In the genomic region with DNA sequence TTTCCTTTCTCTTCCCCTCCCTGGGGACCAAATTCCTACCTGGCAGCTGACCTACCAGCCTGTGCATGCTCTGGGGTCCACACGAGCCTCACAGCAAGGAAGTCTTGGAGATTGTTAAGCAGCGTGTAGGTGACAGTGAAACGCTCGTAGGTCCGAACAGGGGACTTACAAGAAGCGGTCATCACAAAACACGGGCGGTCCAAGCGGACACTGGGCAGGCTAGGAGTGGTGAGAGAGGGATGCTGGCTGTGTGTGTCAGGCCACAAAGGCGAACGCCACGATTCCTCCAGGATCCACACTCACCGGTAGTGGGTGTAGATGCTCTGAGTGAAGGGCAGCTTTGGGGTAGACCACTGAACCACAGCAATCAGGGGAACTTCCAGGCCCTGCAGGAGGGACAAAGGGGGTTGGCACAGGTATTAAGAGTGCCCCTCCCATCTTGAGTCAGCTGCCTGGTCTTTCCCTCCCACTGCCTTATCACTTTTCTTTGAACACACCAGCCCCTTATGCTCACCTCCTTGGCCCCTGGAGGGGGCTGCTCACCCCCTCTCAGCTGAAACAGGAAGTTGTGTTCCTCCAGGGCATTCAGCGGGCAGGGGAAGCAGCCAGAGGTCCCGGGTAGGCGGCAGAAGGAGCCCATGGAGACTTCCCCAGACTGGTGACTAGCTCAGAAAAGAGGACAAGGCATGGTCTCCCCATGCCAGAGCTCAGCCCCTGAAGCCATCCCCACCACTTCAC, we compare ENCODE assay signal across 11 cellular contexts. TPM values are rescaled to one million over a fixed set of nuclear protein-coding genes. Genes with fewer than 3 reads are reported as not detected.
A peak's percentile ranks its signal among the peaks of the same experiment; 100 is the strongest.
DNase-seq lines count a peak whose midpoint lies in the region; ATAC-seq, FAIRE-seq and TF ChIP-seq lines count a peak whose summit lies in the region.
"Had no signal": no experiment of that assay in that cellular context is flagged by ENCODE, and none has a peak within 500 bp of the region (broad histone marks: within the 10 kb centered on the region; RNA-seq: fewer than 3 reads in every experiment).

No MANE protein-coding gene starts in this region.

- H3K79me2 ChIP-seq in endothelial cell of umbilical vein (ENCODE audit: control insufficient read depth, insufficient read depth, low read length) = no peaks in the 10 kb centered on the region

- H3K4me3 Mint-ChIP-seq in activated CD4-positive, alpha-beta T cell treated with anti-CD3 and anti-CD28 coated beads, Interleukin-2, amount 10 ng/mL, durations not matched to agents 24 days and 14 days = peak overlapping the region; percentile 79
- peak overlapping the region; percentile 85 for H3K4me3 Mint-ChIP-seq in stimulated activated memory B cell treated with anti-CD40 and anti-IgM and Interleukin-4, amounts not matched to agents 10 μg/mL and 1 μg/mL and 100 μg/mL, for 72 hours

- H3K4me1 Mint-ChIP-seq in activated CD4-positive, alpha-beta T cell treated with anti-CD3 and anti-CD28 coated beads, Interleukin-2, amount 10 ng/mL, durations not matched to agents 24 days and 14 days = peaks cover 37% of the 10 kb centered on the region
- H3K4me1 Mint-ChIP-seq in stimulated activated memory B cell treated with anti-CD40 and anti-IgM and Interleukin-4, amounts not matched to agents 10 μg/mL and 1 μg/mL and 100 μg/mL, for 72 hours = peaks cover 54% of the 10 kb centered on the region

- no TSS peak for BruUV-seq in endothelial cell of umbilical vein (replicated peaks; lab: Mats Ljungman, UMichigan)

- FAIRE-seq in endothelial cell of umbilical vein (lab: Jason Lieb, UNC) = no peak
- FAIRE-seq: frontal cortex had no signal

- POLR2A ChIA-PET in endothelial cell of umbilical vein (lab: Charles Lee) = no interaction called here

- H3K27me3 ChIP-seq in SJSA1 (replicated peaks) (no peaks in the 10 kb centered on the region), endothelial cell of umbilical vein (ENCODE audit: control insufficient read depth in 2 of 2, insufficient read depth in 2 of 2, low read length in 2 of 2) (no peaks in the 10 kb centered on the region)

- H4K20me1 ChIP-seq in endothelial cell of umbilical vein (replicated peaks; ENCODE audit: control insufficient read depth, extremely low read depth, insufficient read depth, low read length) = no peaks in the 10 kb centered on the region

- H3K4me3 ChIP-seq in SJSA1 (peak overlapping the region; percentile 1; the same call in 1 of the 2 replicates), endothelial cell of umbilical vein (replicated peaks in 1 of 3; ENCODE audit: insufficient read depth in 1 of 3, low read depth in 1 of 3, low read length in 3 of 3) (no peak overlapping the region)

- peak overlapping the region; percentile 73 for H3K27ac Mint-ChIP-seq in activated CD4-positive, alpha-beta T cell treated with anti-CD3 and anti-CD28 coated beads, Interleukin-2, amount 10 ng/mL, durations not matched to agents 24 days and 14 days
- peak overlapping the region; percentile 82 for H3K27ac Mint-ChIP-seq in stimulated activated memory B cell treated with anti-CD40 and anti-IgM and Interleukin-4, amounts not matched to agents 10 μg/mL and 1 μg/mL and 100 μg/mL, for 72 hours

- dilution Hi-C loops in endothelial cell of umbilical vein (cut with MboI; ENCODE audit: extremely low pct_ligation_motif_present, low sequenced_read_pairs) = no loop called here

- peaks cover 12% of the 10 kb centered on the region for H3K4me1 ChIP-seq in SJSA1 (replicated peaks)
- peaks cover 14% of the 10 kb centered on the region for H3K4me1 ChIP-seq in endothelial cell of umbilical vein (ENCODE audit: control insufficient read depth, extremely low read depth, insufficient read depth, low read length)

- no peaks in the 10 kb centered on the region for H3K9me1 ChIP-seq in endothelial cell of umbilical vein (replicated peaks; ENCODE audit: control insufficient read depth, extremely low read depth, insufficient read depth, low read length)

- peak; percentile 25 for ATAC-seq in stimulated activated memory B cell treated with anti-CD40 and anti-IgM and Interleukin-4, amounts not matched to agents 10 μg/mL and 1 μg/mL and 100 μg/mL, for 72 hours
- no peak for ATAC-seq in GM21381 (IDR thresholded peaks at IDR 0.05; ENCODE audit: unreplicated experiment)

- H2AFZ ChIP-seq in endothelial cell of umbilical vein (ENCODE audit: low read depth, low read length) = no peak overlapping the region

- H3K27me3 Mint-ChIP-seq in activated CD4-positive, alpha-beta T cell treated with anti-CD3 and anti-CD28 coated beads, Interleukin-2, amount 10 ng/mL, durations not matched to agents 24 days and 14 days = no peaks in the 10 kb centered on the region
- H3K27me3 Mint-ChIP-seq in stimulated activated memory B cell treated with anti-CD40 and anti-IgM and Interleukin-4, amounts not matched to agents 10 μg/mL and 1 μg/mL and 100 μg/mL, for 72 hours = no peaks in the 10 kb centered on the region

- no peak for TF ChIP-seq POLR2A in endothelial cell of umbilical vein (IDR thresholded peaks at IDR 0.05; ENCODE audit: low read depth, low read length)

- peaks cover 41% of the 10 kb centered on the region for H3K36me3 Mint-ChIP-seq in activated CD4-positive, alpha-beta T cell treated with anti-CD3 and anti-CD28 coated beads, Interleukin-2, amount 10 ng/mL, durations not matched to agents 24 days and 14 days (ENCODE audit: low read depth)
- peaks cover 21% of the 10 kb centered on the region for H3K36me3 Mint-ChIP-seq in stimulated activated memory B cell treated with anti-CD40 and anti-IgM and Interleukin-4, amounts not matched to agents 10 μg/mL and 1 μg/mL and 100 μg/mL, for 72 hours

- CTCF ChIA-PET in endothelial cell of umbilical vein (lab: Charles Lee) = interaction anchor here (1.0 to 3.0 kb wide), 6 partner anchors 8 to 26 kb away, joined by 3 to 10 read pairs (median 6); a partner anchor contains a TSS

- H3K4me2 ChIP-seq in endothelial cell of umbilical vein (ENCODE audit: insufficient read depth, low read length) = no peak overlapping the region

- H3K36me3 ChIP-seq in SJSA1 (peaks cover 62% of the 10 kb centered on the region), endothelial cell of umbilical vein (ENCODE audit: control insufficient read depth in 2 of 2, extremely low read depth in 1 of 2, insufficient read depth in 2 of 2, low read length in 2 of 2) (peaks cover 0 to 17% of the 10 kb centered on the region in 2 experiments)

- H3K9me3 ChIP-seq in SJSA1 (replicated peaks) (no peaks in the 10 kb centered on the region), endothelial cell of umbilical vein (replicated peaks; ENCODE audit: control insufficient read depth, insufficient read depth, low read length) (no peaks in the 10 kb centered on the region)

- no peak overlapping the region for H3K9ac ChIP-seq in endothelial cell of umbilical vein (replicated peaks; ENCODE audit: extremely low read depth, insufficient read depth, low read length)

- H3K9me3 Mint-ChIP-seq in activated CD4-positive, alpha-beta T cell treated with anti-CD3 and anti-CD28 coated beads, Interleukin-2, amount 10 ng/mL, durations not matched to agents 24 days and 14 days = no peaks in the 10 kb centered on the region
- H3K9me3 Mint-ChIP-seq in stimulated activated memory B cell treated with anti-CD40 and anti-IgM and Interleukin-4, amounts not matched to agents 10 μg/mL and 1 μg/mL and 100 μg/mL, for 72 hours = no peaks in the 10 kb centered on the region

- TF ChIP-seq CTCF in endothelial cell of umbilical vein (IDR thresholded peaks at IDR 0.05; ENCODE audit: extremely low read depth in 1 of 2, insufficient read depth in 1 of 2, low read depth in 1 of 2, low read length in 2 of 2) = no peak

- H3K27ac ChIP-seq in SJSA1 (no peak overlapping the region), endothelial cell of umbilical vein (ENCODE audit: insufficient read depth, low read depth, low read length) (no peak overlapping the region)

- no peak for DNase-seq in activated CD4-positive, alpha-beta T cell treated with anti-CD3 and anti-CD28 coated beads, Interleukin-2, amount 10 ng/mL, durations not matched to agents 24 days and 14 days
- no peak for DNase-seq in activated CD4-positive, alpha-beta T cell treated with anti-CD3 and anti-CD28 coated beads for 48 hours
- DNase-seq in SJSA1 (ENCODE audit: low read depth in 1 of 2, low spot score in 2 of 2) (no peak), endothelial cell of umbilical vein (ENCODE audit: low read depth, low spot score) (no peak), NCI-H2029 treated with DMSO at 0.1 percent for 48 hours (lab: John Stamatoyannopoulos, UW) (no peak), DMS53 (lab: John Stamatoyannopoulos, UW) (no peak)
- DNase-seq: activated CD4-positive, alpha-beta T cell treated with anti-CD3 and anti-CD28 coated beads, Interleukin-2, amount 50 U/mL, for 48 hours; NCI-H1092 had no signal

- intact Hi-C loops in activated CD4-positive, alpha-beta T cell treated with anti-CD3 and anti-CD28 coated beads, Interleukin-2, amount 10 ng/mL, durations not matched to agents 24 days and 14 days (cut with micrococcal nuclease) = no loop called here
- intact Hi-C loops in endothelial cell of umbilical vein (cut with micrococcal nuclease) = no loop called here

RNA-seq across cellular contexts. Expression of a gene that starts 2.0 kb away (rescaled TPM):
- 31.7 and 39.2 TPM in 2 replicates for total RNA-seq in activated CD4-positive, alpha-beta T cell treated with anti-CD3 and anti-CD28 coated beads, Interleukin-2, amount 10 ng/mL, durations not matched to agents 24 days and 14 days
- total RNA-seq in SJSA1 (2014; rRNA removed; shearing (Covaris generic)) = 5.1 and 7.4 TPM in 2 replicates
- total RNA-seq in endothelial cell of umbilical vein = 23.0 and 24.0 TPM in 2 replicates
- 13.3 and 15.6 TPM in 2 replicates for polyA plus RNA-seq in endothelial cell of umbilical vein
- polyA plus RNA-seq in endothelial cell of umbilical vein (2011; cell fraction: cytosol; rRNA removed) = 4.8 and 6.4 TPM in 2 replicates
- polyA plus RNA-seq in endothelial cell of umbilical vein (2011; cell fraction: nucleus; rRNA removed) = 33.0 and 43.5 TPM in 2 replicates
- 11.5 and 14.8 TPM in 2 replicates for polyA plus RNA-seq in endothelial cell of umbilical vein (2012)
- 7.4 and 10.9 TPM in 2 replicates for polyA minus RNA-seq in endothelial cell of umbilical vein
- 2.5 TPM for polyA minus RNA-seq in endothelial cell of umbilical vein (2011; cell fraction: cytosol; rRNA and poly(A)+ RNA removed)
- polyA minus RNA-seq in endothelial cell of umbilical vein (2011; cell fraction: nucleus; rRNA and poly(A)+ RNA removed) = 12.8 and 15.9 TPM in 2 replicates

RNA-seq across cellular contexts. Expression of a gene that starts 7.8 kb away (rescaled TPM):
- 123 and 126 TPM in 2 replicates for total RNA-seq in activated CD4-positive, alpha-beta T cell treated with anti-CD3 and anti-CD28 coated beads, Interleukin-2, amount 10 ng/mL, durations not matched to agents 24 days and 14 days
- 115 and 123 TPM in 2 replicates for total RNA-seq in SJSA1 (2014; rRNA removed; shearing (Covaris generic))
- total RNA-seq in endothelial cell of umbilical vein = 139 and 140 TPM in 2 replicates
- 492 and 520 TPM in 2 replicates for polyA plus RNA-seq in endothelial cell of umbilical vein
- 365 and 372 TPM in 2 replicates for polyA plus RNA-seq in endothelial cell of umbilical vein (2011; cell fraction: cytosol; rRNA removed)
- polyA plus RNA-seq in endothelial cell of umbilical vein (2011; cell fraction: nucleus; rRNA removed) = 129 and 144 TPM in 2 replicates
- 117 and 140 TPM in 2 replicates for polyA plus RNA-seq in endothelial cell of umbilical vein (2012)
- 58.4 and 65.6 TPM in 2 replicates for polyA minus RNA-seq in endothelial cell of umbilical vein
- polyA minus RNA-seq in endothelial cell of umbilical vein (2011; cell fraction: cytosol; rRNA and poly(A)+ RNA removed) = 36.8 TPM
- polyA minus RNA-seq in endothelial cell of umbilical vein (2011; cell fraction: nucleus; rRNA and poly(A)+ RNA removed) = 15.3 and 20.3 TPM in 2 replicates

RNA-seq across cellular contexts. Expression of a gene that starts 11.9 kb away (rescaled TPM):
- 2.1 TPM in 2 replicates for total RNA-seq in activated CD4-positive, alpha-beta T cell treated with anti-CD3 and anti-CD28 coated beads, Interleukin-2, amount 10 ng/mL, durations not matched to agents 24 days and 14 days
- 1.2 and 2.7 TPM in 2 replicates for total RNA-seq in SJSA1 (2014; rRNA removed; shearing (Covaris generic))
- total RNA-seq in endothelial cell of umbilical vein = 6.6 and 7.9 TPM in 2 replicates
- polyA plus RNA-seq in endothelial cell of umbilical vein = 14.6 and 16.7 TPM in 2 replicates
- 8.5 and 8.6 TPM in 2 replicates for polyA plus RNA-seq in endothelial cell of umbilical vein (2011; cell fraction: cytosol; rRNA removed)
- 13.4 and 13.8 TPM in 2 replicates for polyA plus RNA-seq in endothelial cell of umbilical vein (2011; cell fraction: nucleus; rRNA removed)
- polyA plus RNA-seq in endothelial cell of umbilical vein (2012) = 6.1 and 7.6 TPM in 2 replicates
- 8.4 and 9.6 TPM in 2 replicates for polyA minus RNA-seq in endothelial cell of umbilical vein
- polyA minus RNA-seq in endothelial cell of umbilical vein (2011; cell fraction: cytosol; rRNA and poly(A)+ RNA removed) = not detected
- polyA minus RNA-seq in endothelial cell of umbilical vein (2011; cell fraction: nucleus; rRNA and poly(A)+ RNA removed) = 2.5 and 3.1 TPM in 2 replicates

RNA-seq across cellular contexts. Expression of a gene that starts 20.7 kb away (rescaled TPM):
- 6.3 and 7.9 TPM in 2 replicates for total RNA-seq in activated CD4-positive, alpha-beta T cell treated with anti-CD3 and anti-CD28 coated beads, Interleukin-2, amount 10 ng/mL, durations not matched to agents 24 days and 14 days
- 4.4 and 6.5 TPM in 2 replicates for total RNA-seq in SJSA1 (2014; rRNA removed; shearing (Covaris generic))
- total RNA-seq in endothelial cell of umbilical vein = 17.5 and 20.9 TPM in 2 replicates
- polyA plus RNA-seq in endothelial cell of umbilical vein = 9.2 and 10.7 TPM in 2 replicates
- polyA plus RNA-seq in endothelial cell of umbilical vein (2011; cell fraction: cytosol; rRNA removed) = 2.4 and 4.7 TPM in 2 replicates
- polyA plus RNA-seq in endothelial cell of umbilical vein (2011; cell fraction: nucleus; rRNA removed) = 66.7 and 78.9 TPM in 2 replicates
- polyA plus RNA-seq in endothelial cell of umbilical vein (2012) = 8.5 TPM in 2 replicates
- polyA minus RNA-seq in endothelial cell of umbilical vein = 6.0 and 7.7 TPM in 2 replicates
- polyA minus RNA-seq in endothelial cell of umbilical vein (2011; cell fraction: cytosol; rRNA and poly(A)+ RNA removed) = 0.82 TPM
- 18.7 and 20.9 TPM in 2 replicates for polyA minus RNA-seq in endothelial cell of umbilical vein (2011; cell fraction: nucleus; rRNA and poly(A)+ RNA removed)

RNA-seq across cellular contexts. Expression of a gene that starts 21.2 kb away (rescaled TPM):
- 23.7 TPM in 2 replicates for total RNA-seq in activated CD4-positive, alpha-beta T cell treated with anti-CD3 and anti-CD28 coated beads, Interleukin-2, amount 10 ng/mL, durations not matched to agents 24 days and 14 days
- total RNA-seq in SJSA1 (2014; rRNA removed; shearing (Covaris generic)) = 0.26 TPM in 1 of 2 replicates, not detected in the other
- 0.55 and 1.4 TPM in 2 replicates for total RNA-seq in endothelial cell of umbilical vein
- polyA plus RNA-seq in endothelial cell of umbilical vein = 0.29 and 0.40 TPM in 2 replicates
- polyA plus RNA-seq in endothelial cell of umbilical vein (2011; cell fraction: cytosol; rRNA removed) = 0.16 and 0.22 TPM in 2 replicates
- polyA plus RNA-seq in endothelial cell of umbilical vein (2011; cell fraction: nucleus; rRNA removed) = 2.5 and 2.7 TPM in 2 replicates
- 3.1 TPM in 2 replicates for polyA plus RNA-seq in endothelial cell of umbilical vein (2012)
- polyA minus RNA-seq in endothelial cell of umbilical vein = 0.81 and 2.1 TPM in 2 replicates
- not detected for polyA minus RNA-seq in endothelial cell of umbilical vein (2011; cell fraction: cytosol; rRNA and poly(A)+ RNA removed)
- 1.1 and 1.2 TPM in 2 replicates for polyA minus RNA-seq in endothelial cell of umbilical vein (2011; cell fraction: nucleus; rRNA and poly(A)+ RNA removed)
